Comparison of ENCODE assay signal across 16 cellular contexts in the genomic region with DNA sequence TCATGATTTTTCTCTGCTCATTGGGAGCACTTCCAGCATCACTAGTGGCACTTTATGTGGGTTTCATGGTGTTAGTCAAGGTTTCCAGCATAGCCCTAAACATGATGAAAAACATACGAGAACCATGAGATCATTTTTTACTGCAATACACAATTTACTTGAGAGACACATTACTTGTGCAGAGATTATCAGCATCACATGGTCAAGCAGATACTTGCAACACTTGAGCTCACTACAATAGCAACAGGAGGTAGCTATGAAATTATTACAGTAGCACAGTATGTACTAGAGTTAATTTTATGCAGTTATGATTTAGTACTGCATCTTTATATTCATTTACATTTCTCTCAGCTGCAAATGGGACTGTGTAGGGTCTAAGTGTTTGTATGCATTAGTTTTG.
"Had no signal": no experiment of that assay in that cellular context is flagged by ENCODE, and none has a peak within 500 bp of the region (broad histone marks: within the 10 kb centered on the region; RNA-seq: fewer than 3 reads in every experiment).

No MANE protein-coding gene starts in this region.

- H3K27me3 ChIP-seq: heart right ventricle, tibial nerve had no signal

- H3K4me1 ChIP-seq: prostate gland, tibial nerve had no signal

- H3K36me3 ChIP-seq: prostate gland, tibial nerve had no signal

- H3K36me3 Mint-ChIP-seq: activated naive CD4-positive, alpha-beta T cell treated with anti-CD3 and anti-CD28 coated beads, Interleukin-2, amount 10 ng/mL, durations not matched to agents 7 days and 5 days; natural killer cell; WTC11 had no signal

- H3K9me3 ChIP-seq: heart right ventricle, prostate gland, tibial nerve had no signal

- DNase-seq: activated CD4-positive, alpha-beta T cell treated with anti-CD3 and anti-CD28 coated beads for 36 hours; activated CD4-positive, alpha-beta T cell treated with anti-CD3 and anti-CD28 coated beads, Interleukin-2, amount 50 U/mL, for 4 hours; activated CD8-positive, alpha-beta memory T cell treated with anti-CD3 and anti-CD28 coated beads for 24 hours; activated CD8-positive, alpha-beta memory T cell treated with anti-CD3 and anti-CD28 coated beads, Interleukin-2, amount 50 U/mL, for 48 hours; activated effector memory CD4-positive, alpha-beta T cell treated with Interleukin-2 at 50 U/mL for 16 hours; activated naive CD4-positive, alpha-beta T cell treated with anti-CD3 and anti-CD28 coated beads, Interleukin-2, amount 10 ng/mL, durations not matched to agents 7 days and 5 days; activated T-cell treated with anti-CD3 and anti-CD28 coated beads, Interleukin-2, amount 50 U/mL, for 48 hours; heart right ventricle; midbrain; natural killer cell; stimulated activated CD4-positive, alpha-beta T cell treated with anti-CD3 and anti-CD28 coated beads, Interleukin-4, amount 100 ng/mL, for 4 hours; stimulated activated naive CD8-positive, alpha-beta T cell treated with anti-CD3 and anti-CD28 coated beads, Interleukin-15, amount 100 ng/mL, for 72 hours had no signal

- H3K4me3 Mint-ChIP-seq: activated CD4-positive, alpha-beta T cell treated with anti-CD3 and anti-CD28 coated beads for 36 hours; activated naive CD4-positive, alpha-beta T cell treated with anti-CD3 and anti-CD28 coated beads, Interleukin-2, amount 10 ng/mL, durations not matched to agents 7 days and 5 days; natural killer cell; stimulated activated naive CD8-positive, alpha-beta T cell treated with anti-CD3 and anti-CD28 coated beads, Interleukin-15, amount 100 ng/mL, for 72 hours; WTC11 had no signal

- H3K27ac ChIP-seq: epithelial cell of prostate, prostate gland, tibial nerve had no signal

- H3K27ac Mint-ChIP-seq: activated CD4-positive, alpha-beta T cell treated with anti-CD3 and anti-CD28 coated beads for 36 hours; activated naive CD4-positive, alpha-beta T cell treated with anti-CD3 and anti-CD28 coated beads, Interleukin-2, amount 10 ng/mL, durations not matched to agents 7 days and 5 days; natural killer cell; stimulated activated naive CD8-positive, alpha-beta T cell treated with anti-CD3 and anti-CD28 coated beads, Interleukin-15, amount 100 ng/mL, for 72 hours; WTC11 had no signal

- H3K27me3 Mint-ChIP-seq: activated CD4-positive, alpha-beta T cell treated with anti-CD3 and anti-CD28 coated beads for 36 hours; activated naive CD4-positive, alpha-beta T cell treated with anti-CD3 and anti-CD28 coated beads, Interleukin-2, amount 10 ng/mL, durations not matched to agents 7 days and 5 days; stimulated activated naive CD8-positive, alpha-beta T cell treated with anti-CD3 and anti-CD28 coated beads, Interleukin-15, amount 100 ng/mL, for 72 hours had no signal

- H3K9me3 Mint-ChIP-seq: activated naive CD4-positive, alpha-beta T cell treated with anti-CD3 and anti-CD28 coated beads, Interleukin-2, amount 10 ng/mL, durations not matched to agents 7 days and 5 days; natural killer cell; stimulated activated naive CD8-positive, alpha-beta T cell treated with anti-CD3 and anti-CD28 coated beads, Interleukin-15, amount 100 ng/mL, for 72 hours; WTC11 had no signal

- ATAC-seq: activated CD4-positive, alpha-beta T cell treated with anti-CD3 and anti-CD28 coated beads for 36 hours; natural killer cell; stimulated activated naive CD8-positive, alpha-beta T cell treated with anti-CD3 and anti-CD28 coated beads, Interleukin-15, amount 100 ng/mL, for 72 hours; WTC11 had no signal

- H3K4me3 ChIP-seq: heart right ventricle, prostate gland, tibial nerve had no signal

- H3K4me1 Mint-ChIP-seq: activated CD4-positive, alpha-beta T cell treated with anti-CD3 and anti-CD28 coated beads for 36 hours; activated naive CD4-positive, alpha-beta T cell treated with anti-CD3 and anti-CD28 coated beads, Interleukin-2, amount 10 ng/mL, durations not matched to agents 7 days and 5 days; natural killer cell; stimulated activated naive CD8-positive, alpha-beta T cell treated with anti-CD3 and anti-CD28 coated beads, Interleukin-15, amount 100 ng/mL, for 72 hours; WTC11 had no signal
